In the genomic region with DNA sequence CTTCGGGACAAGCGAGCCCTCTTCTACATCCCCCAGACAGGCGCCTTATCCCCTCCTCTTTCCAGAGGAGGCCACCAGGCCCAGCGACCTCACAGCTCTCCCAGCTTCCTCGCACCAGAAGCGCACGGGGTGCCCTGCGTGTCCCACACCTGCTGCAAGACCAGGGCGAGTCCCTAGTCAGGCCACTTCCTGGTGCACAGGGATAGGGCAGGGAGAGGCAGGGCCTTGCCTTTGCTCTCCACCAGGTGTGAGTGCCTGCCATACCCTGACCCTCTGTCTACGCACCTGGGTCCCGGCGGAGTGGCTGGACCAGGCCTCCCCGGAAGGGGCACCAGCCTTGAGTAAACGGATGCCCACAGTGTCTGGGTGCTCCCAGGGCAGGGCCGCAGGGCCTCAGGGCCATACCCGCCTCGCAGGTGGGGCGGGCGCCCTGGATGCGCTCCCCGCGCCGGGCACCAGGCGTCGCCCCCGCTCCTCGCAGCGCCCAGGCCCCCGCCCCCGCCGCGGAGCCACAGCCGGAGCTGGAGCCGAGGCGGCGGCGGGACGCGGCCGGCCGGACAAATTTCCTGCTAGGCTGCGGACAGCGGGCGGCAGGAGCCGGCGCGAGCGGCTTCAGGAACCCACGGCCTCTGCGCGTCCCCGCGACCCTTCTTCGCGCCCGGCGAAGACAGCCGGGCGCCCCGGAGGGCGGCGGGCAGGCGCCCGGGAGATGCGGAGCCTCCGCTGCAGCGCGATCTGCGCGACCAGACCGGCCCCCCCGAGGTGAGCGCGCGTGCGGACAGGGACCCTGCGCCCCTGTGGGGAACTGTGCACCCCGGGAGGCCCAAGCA, we compare ENCODE assay signal across 8 cellular contexts. TPM values are rescaled to one million over a fixed set of nuclear protein-coding genes. Genes with fewer than 3 reads are reported as not detected.
A peak's percentile ranks its signal among the peaks of the same experiment; 100 is the strongest.
DNase-seq lines count a peak whose midpoint lies in the region; ATAC-seq and TF ChIP-seq lines count a peak whose summit lies in the region.

PTPRE (plus strand) TSS at position 556 of the 830 bp plus-strand sequence. CDS start 133,779 bp downstream, outside the sequence.

- H3K27ac ChIP-seq in lower lobe of right lung: peak within 1 kb of the TSS; percentile 87

- peaks cover 4% of the 10 kb centered on the region for H3K27me3 ChIP-seq in lower lobe of right lung (ENCODE audit: low read depth)

- no peaks in the 10 kb centered on the region for H3K36me3 Mint-ChIP-seq in activated CD4-positive, alpha-beta T cell treated with anti-CD3 and anti-CD28 coated beads, Interleukin-2, amount 10 ng/mL, durations not matched to agents 24 days and 14 days (ENCODE audit: low read depth)
- no peaks in the 10 kb centered on the region for H3K36me3 Mint-ChIP-seq in dendritic cell treated with granulocyte-macrophage colony-stimulating factor and Interleukin-4, amounts not matched to agents 40 ng/mL and 50 ng/mL, for 4 days (ENCODE audit: low read depth)

- intact Hi-C loops in activated CD4-positive, alpha-beta T cell treated with anti-CD3 and anti-CD28 coated beads, Interleukin-2, amount 10 ng/mL, durations not matched to agents 24 days and 14 days (cut with micrococcal nuclease): loop anchor here (1.0 to 5.0 kb wide), 4 partner anchors 86 to 244 kb away; no protein-coding TSS in a partner anchor
- intact Hi-C loops in dendritic cell treated with granulocyte-macrophage colony-stimulating factor and Interleukin-4, amounts not matched to agents 40 ng/mL and 50 ng/mL, for 4 days (cut with micrococcal nuclease): loop anchor here (1.0 to 5.0 kb wide), 4 partner anchors 34 to 246 kb away; no protein-coding TSS in a partner anchor
- intact Hi-C loops in lower lobe of right lung (cut with DNase I): loop anchor here (5.0 kb wide), 1 partner anchor 106 kb away; no protein-coding TSS in a partner anchor

- H3K4me3 Mint-ChIP-seq in activated CD4-positive, alpha-beta T cell treated with anti-CD3 and anti-CD28 coated beads, Interleukin-2, amount 10 ng/mL, durations not matched to agents 24 days and 14 days: peak within 1 kb of the TSS; percentile 46
- H3K4me3 Mint-ChIP-seq in dendritic cell treated with granulocyte-macrophage colony-stimulating factor and Interleukin-4, amounts not matched to agents 40 ng/mL and 50 ng/mL, for 4 days: peak within 1 kb of the TSS; percentile 69

- H3K36me3 ChIP-seq in lower lobe of right lung: no peaks in the 10 kb centered on the region

- no peaks in the 10 kb centered on the region for H3K4me1 Mint-ChIP-seq in activated CD4-positive, alpha-beta T cell treated with anti-CD3 and anti-CD28 coated beads, Interleukin-2, amount 10 ng/mL, durations not matched to agents 24 days and 14 days
- peaks cover 48% of the 10 kb centered on the region for H3K4me1 Mint-ChIP-seq in dendritic cell treated with granulocyte-macrophage colony-stimulating factor and Interleukin-4, amounts not matched to agents 40 ng/mL and 50 ng/mL, for 4 days (ENCODE audit: low read depth)

- peak; percentile 69 for DNase-seq in ELF-1 (ENCODE audit: low read depth, low spot score)
- peak; percentile 41 to 47 for DNase-seq in Kasumi-1 (lab: John Stamatoyannopoulos, UW)
- peak; percentile 91 for DNase-seq in activated CD4-positive, alpha-beta T cell treated with anti-CD3 and anti-CD28 coated beads, Interleukin-2, amount 10 ng/mL, durations not matched to agents 24 days and 14 days
- peak; percentile 89 for DNase-seq in lower lobe of right lung
- DNase-seq in stimulated activated CD4-positive, alpha-beta T cell treated with anti-CD3 and anti-CD28 coated beads, Interleukin-4, amount 100 ng/mL, for 4 hours: peak; percentile 65 to 80
- DNase-seq in DMS79 treated with DMSO at 0.1 percent for 48 hours (lab: John Stamatoyannopoulos, UW): no peak

- no peak within 1 kb of the TSS for H3K27ac Mint-ChIP-seq in activated CD4-positive, alpha-beta T cell treated with anti-CD3 and anti-CD28 coated beads, Interleukin-2, amount 10 ng/mL, durations not matched to agents 24 days and 14 days
- H3K27ac Mint-ChIP-seq in dendritic cell treated with granulocyte-macrophage colony-stimulating factor and Interleukin-4, amounts not matched to agents 40 ng/mL and 50 ng/mL, for 4 days: peak within 1 kb of the TSS; percentile 6

- no peaks in the 10 kb centered on the region for H3K9me3 Mint-ChIP-seq in activated CD4-positive, alpha-beta T cell treated with anti-CD3 and anti-CD28 coated beads, Interleukin-2, amount 10 ng/mL, durations not matched to agents 24 days and 14 days
- H3K9me3 Mint-ChIP-seq in dendritic cell treated with granulocyte-macrophage colony-stimulating factor and Interleukin-4, amounts not matched to agents 40 ng/mL and 50 ng/mL, for 4 days: no peaks in the 10 kb centered on the region

- peaks cover 48% of the 10 kb centered on the region for H3K27me3 Mint-ChIP-seq in activated CD4-positive, alpha-beta T cell treated with anti-CD3 and anti-CD28 coated beads, Interleukin-2, amount 10 ng/mL, durations not matched to agents 24 days and 14 days
- peaks cover 5% of the 10 kb centered on the region for H3K27me3 Mint-ChIP-seq in dendritic cell treated with granulocyte-macrophage colony-stimulating factor and Interleukin-4, amounts not matched to agents 40 ng/mL and 50 ng/mL, for 4 days

- peak within 1 kb of the TSS; percentile 75 for H3K4me3 ChIP-seq in lower lobe of right lung

- no peaks in the 10 kb centered on the region for H3K9me3 ChIP-seq in lower lobe of right lung

- TF ChIP-seq CTCF in lower lobe of right lung (IDR thresholded peaks at IDR 0.05): peak; percentile 75

- H3K4me1 ChIP-seq in lower lobe of right lung: peaks cover 26% of the 10 kb centered on the region

- ATAC-seq in GM21786 (IDR thresholded peaks at IDR 0.05; ENCODE audit: unreplicated experiment) (peak; percentile 83), lower lobe of right lung (peak; percentile 96 to 97)

RNA-seq across cellular contexts. Expression of gene PTPRE, which starts in this region (rescaled TPM):
- 33.6 and 35.8 TPM in 2 replicates for total RNA-seq in activated CD4-positive, alpha-beta T cell treated with anti-CD3 and anti-CD28 coated beads, Interleukin-2, amount 10 ng/mL, durations not matched to agents 24 days and 14 days
- total RNA-seq in lower lobe of right lung: 60.5 TPM
